In genomic region chr15:45364271-45364670, GRCh38 we compare ENCODE assay signal across 10 cellular contexts. TPM values are rescaled to one million over a fixed set of nuclear protein-coding genes. Genes with fewer than 3 reads are reported as not detected.
"Had no signal": no experiment of that assay in that cellular context is flagged by ENCODE, and none has a peak within 500 bp of the region (broad histone marks: within the 10 kb centered on the region; RNA-seq: fewer than 3 reads in every experiment).

No MANE protein-coding gene starts in this region.

- H3K27me3 Mint-ChIP-seq: IgD-negative memory B cell had no signal

- DNase-seq: H9, HCEC 1CT, KBM-7 had no signal

- FAIRE-seq: H1, H54, HepG2 had no signal

- ATAC-seq: GM23338, HepG2 had no signal

- H3K27ac ChIP-seq: HL-60 had no signal

- H3K4me3 ChIP-seq: GM23338 had no signal

- H3K4me1 Mint-ChIP-seq: GM23338, H9, IgD-negative memory B cell had no signal

- H3K27ac Mint-ChIP-seq: GM23338, H9, IgD-negative memory B cell had no signal

- H3K9me3 Mint-ChIP-seq: GM23338, H9, IgD-negative memory B cell had no signal

- H3K4me3 Mint-ChIP-seq: GM23338, H9, IgD-negative memory B cell had no signal

RNA-seq across cellular contexts. Expression of gene GATM, which starts 14.1 kb away (rescaled TPM):
- total RNA-seq: HT1080 had no signal
